In genomic region chr6:163162874-163163213, GRCh38 we compare ENCODE assay signal across 20 cellular contexts.
"Had no signal": no experiment of that assay in that cellular context is flagged by ENCODE, and none has a peak within 500 bp of the region (broad histone marks: within the 10 kb centered on the region; RNA-seq: fewer than 3 reads in every experiment).

No MANE protein-coding gene starts in this region.

- H3K4me1 ChIP-seq: adrenal gland, colonic mucosa, heart right ventricle, prostate gland, right atrium auricular region had no signal

- H3K9me3 ChIP-seq: adrenal gland, colonic mucosa, heart right ventricle, prostate gland, right atrium auricular region, tibial nerve had no signal

- H3K36me3 Mint-ChIP-seq: activated naive CD8-positive, alpha-beta T cell; naive thymus-derived CD8-positive, alpha-beta T cell; T-cell had no signal

- H3K27me3 ChIP-seq: adrenal gland, colonic mucosa, heart right ventricle, right atrium auricular region, tibial nerve had no signal

- H3K4me3 ChIP-seq: adrenal gland, colonic mucosa, heart right ventricle, prostate gland, right atrium auricular region, tibial nerve had no signal

- H3K4me3 Mint-ChIP-seq: activated naive CD8-positive, alpha-beta T cell; activated T-cell treated with anti-CD3 and anti-CD28 coated beads, Interleukin-2, amount 50 U/mL, for 24 hours; central memory CD8-positive, alpha-beta T cell; endodermal cell; naive thymus-derived CD8-positive, alpha-beta T cell; stimulated activated naive CD8-positive, alpha-beta T cell treated with anti-CD3 and anti-CD28 coated beads, Interleukin-15, Interleukin-2, amounts not matched to agents 100 ng/mL and 50 ng/mL, for 24 hours; T-cell; T-helper 2 cell treated with Interferon-gamma antibody and Interleukin-4, amounts not matched to agents 5 μg/mL and 100 μg/mL, for 36 hours had no signal

- H3K27ac Mint-ChIP-seq: activated naive CD8-positive, alpha-beta T cell; activated T-cell treated with anti-CD3 and anti-CD28 coated beads, Interleukin-2, amount 50 U/mL, for 24 hours; activated T-helper 2 cell treated with anti-CD3 and anti-CD28 coated beads, Interferon-gamma antibody, Interleukin-2, Interleukin-4, amounts not matched to agents 10 μg/mL and 5 μg/mL and 100 μg/mL, durations not matched to agents 14 hours and 24 hours and 36 hours; endodermal cell; naive thymus-derived CD8-positive, alpha-beta T cell; stimulated activated naive CD8-positive, alpha-beta T cell treated with anti-CD3 and anti-CD28 coated beads, Interleukin-15, Interleukin-2, amounts not matched to agents 100 ng/mL and 50 ng/mL, for 24 hours; T-cell; T-helper 2 cell treated with Interferon-gamma antibody and Interleukin-4, amounts not matched to agents 5 μg/mL and 100 μg/mL, for 36 hours had no signal

- H3K27ac ChIP-seq: adrenal gland, colonic mucosa, epithelial cell of prostate, heart right ventricle, prostate gland, right atrium auricular region, tibial nerve had no signal

- H3K9me3 Mint-ChIP-seq: activated T-cell treated with anti-CD3 and anti-CD28 coated beads, Interleukin-2, amount 50 U/mL, for 24 hours; activated T-helper 2 cell treated with anti-CD3 and anti-CD28 coated beads, Interferon-gamma antibody, Interleukin-2, Interleukin-4, amounts not matched to agents 10 μg/mL and 5 μg/mL and 100 μg/mL, durations not matched to agents 14 hours and 24 hours and 36 hours; central memory CD8-positive, alpha-beta T cell; endodermal cell; naive thymus-derived CD8-positive, alpha-beta T cell; stimulated activated naive CD8-positive, alpha-beta T cell treated with anti-CD3 and anti-CD28 coated beads, Interleukin-15, Interleukin-2, amounts not matched to agents 100 ng/mL and 50 ng/mL, for 24 hours; T-cell; T-helper 2 cell treated with Interferon-gamma antibody and Interleukin-4, amounts not matched to agents 5 μg/mL and 100 μg/mL, for 36 hours had no signal

- DNase-seq: activated naive CD4-positive, alpha-beta T cell; activated T-cell treated with anti-CD3 and anti-CD28 coated beads, Interleukin-2, amount 50 U/mL, for 24 hours; adrenal gland; colonic mucosa; endodermal cell; heart right ventricle; islet precursor cell; naive thymus-derived CD8-positive, alpha-beta T cell; stimulated activated CD4-positive, alpha-beta T cell treated with anti-CD3 and anti-CD28 coated beads, Interleukin-12 subunit alpha, Interleukin-12 subunit beta, amount 100 ng/mL, for 4 hours; stimulated activated CD4-positive, alpha-beta T cell treated with anti-CD3 and anti-CD28 coated beads, Interleukin-4, amount 100 ng/mL, for 4 hours; T-cell had no signal

- H3K4me1 Mint-ChIP-seq: central memory CD8-positive, alpha-beta T cell; endodermal cell; naive thymus-derived CD8-positive, alpha-beta T cell; T-cell had no signal

- H3K27me3 Mint-ChIP-seq: stimulated activated naive CD8-positive, alpha-beta T cell treated with anti-CD3 and anti-CD28 coated beads, Interleukin-15, Interleukin-2, amounts not matched to agents 100 ng/mL and 50 ng/mL, for 24 hours had no signal

- ATAC-seq: heart right ventricle; naive thymus-derived CD8-positive, alpha-beta T cell had no signal

- H3K36me3 ChIP-seq: adrenal gland, colonic mucosa, heart right ventricle, prostate gland, right atrium auricular region, tibial nerve had no signal
